ENCODE assay signal across 8 cellular contexts in the genomic region with DNA sequence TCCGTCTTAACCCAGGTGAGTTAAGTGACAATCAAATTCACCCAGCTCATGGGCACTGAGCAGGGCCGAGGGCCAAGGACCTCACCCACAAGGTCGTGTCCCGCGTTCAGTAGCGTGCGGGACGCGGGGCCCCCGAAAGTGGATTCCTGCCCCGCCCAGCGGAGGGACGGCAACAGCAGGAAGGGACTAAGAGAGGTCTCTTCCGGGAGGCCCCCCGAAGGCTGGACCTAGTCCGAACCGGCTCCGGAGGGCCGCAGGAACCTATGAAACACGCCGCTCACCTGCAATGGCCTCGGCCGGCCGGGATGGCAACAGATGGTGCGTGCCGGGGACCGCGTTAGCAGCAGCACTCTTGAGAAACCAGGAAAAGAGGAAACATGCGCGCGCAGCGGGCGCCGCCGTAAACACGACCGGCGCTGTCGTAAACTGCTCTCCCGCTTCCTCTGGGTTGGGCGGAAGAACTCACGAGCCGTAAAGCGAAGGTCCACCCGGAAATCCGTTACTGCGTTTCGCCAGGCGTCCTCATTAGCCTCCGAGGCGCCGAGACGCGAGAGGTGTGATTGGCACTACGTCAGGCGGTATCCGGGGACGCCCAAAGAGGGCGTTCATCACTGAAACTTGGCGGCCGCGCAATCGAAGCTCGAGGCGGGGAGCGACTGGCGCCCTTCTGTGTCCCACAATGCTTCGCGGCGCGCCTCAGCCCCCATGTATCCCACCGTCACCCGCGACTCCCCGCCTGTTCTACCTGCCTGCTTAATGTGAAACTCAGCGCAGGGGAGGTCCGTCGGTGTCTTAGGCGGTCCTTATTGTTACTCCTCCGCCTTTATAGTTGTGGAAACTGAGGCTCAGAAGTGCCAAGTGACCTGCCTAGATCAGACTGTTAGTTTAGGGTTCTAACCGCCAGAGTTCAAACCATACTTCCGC. TPM values are rescaled to one million over a fixed set of nuclear protein-coding genes. Genes with fewer than 3 reads are reported as not detected.
DNase-seq lines count a peak whose midpoint lies in the region; ATAC-seq, FAIRE-seq and TF ChIP-seq lines count a peak whose summit lies in the region.

A gene with protein sequence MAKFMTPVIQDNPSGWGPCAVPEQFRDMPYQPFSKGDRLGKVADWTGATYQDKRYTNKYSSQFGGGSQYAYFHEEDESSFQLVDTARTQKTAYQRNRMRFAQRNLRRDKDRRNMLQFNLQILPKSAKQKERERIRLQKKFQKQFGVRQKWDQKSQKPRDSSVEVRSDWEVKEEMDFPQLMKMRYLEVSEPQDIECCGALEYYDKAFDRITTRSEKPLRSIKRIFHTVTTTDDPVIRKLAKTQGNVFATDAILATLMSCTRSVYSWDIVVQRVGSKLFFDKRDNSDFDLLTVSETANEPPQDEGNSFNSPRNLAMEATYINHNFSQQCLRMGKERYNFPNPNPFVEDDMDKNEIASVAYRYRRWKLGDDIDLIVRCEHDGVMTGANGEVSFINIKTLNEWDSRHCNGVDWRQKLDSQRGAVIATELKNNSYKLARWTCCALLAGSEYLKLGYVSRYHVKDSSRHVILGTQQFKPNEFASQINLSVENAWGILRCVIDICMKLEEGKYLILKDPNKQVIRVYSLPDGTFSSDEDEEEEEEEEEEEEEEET (minus strand): TSS at position 372 of the 924 bp plus-strand sequence. CDS start 3,045 bp downstream, outside the sequence.

- H3K9me1 ChIP-seq in keratinocyte (ENCODE audit: control insufficient read depth, extremely low read depth, insufficient read depth, low read length): no peaks in the 10 kb centered on the region

- peaks cover 16% of the 10 kb centered on the region for H3K36me3 Mint-ChIP-seq in chondrocyte (ENCODE audit: low read depth)

- H2AFZ ChIP-seq in keratinocyte (ENCODE audit: control insufficient read depth, low read length): peak within 1 kb of the TSS; percentile 95

- peak; percentile 93 for ATAC-seq in HG03439 (IDR thresholded peaks at IDR 0.05; ENCODE audit: unreplicated experiment)

- dilution Hi-C loops in keratinocyte (cut with MboI; ENCODE audit: extremely low pct_ligation_motif_present, low sequenced_read_pairs): no loop called here

- H3K27me3 ChIP-seq in keratinocyte (ENCODE audit: control insufficient read depth, extremely low read depth, insufficient read depth, low read length): no peaks in the 10 kb centered on the region

- H3K4me3 Mint-ChIP-seq in chondrocyte (ENCODE audit: unreplicated experiment): peak within 1 kb of the TSS; percentile 87

- TF ChIP-seq POLR2A in GM19193 (IDR thresholded peaks at IDR 0.05; ENCODE audit: extremely low read depth, insufficient read depth, insufficient read length): peak; percentile 96

- peak within 1 kb of the TSS; percentile 95 for H3K27ac Mint-ChIP-seq in chondrocyte (ENCODE audit: unreplicated experiment)

- no peaks in the 10 kb centered on the region for H3K9me3 ChIP-seq in keratinocyte (ENCODE audit: control insufficient read depth, low read depth, low read length)

- H3K36me3 ChIP-seq in keratinocyte (ENCODE audit: control insufficient read depth in 2 of 2, extremely low read depth in 1 of 2, insufficient read depth in 2 of 2, low read length in 2 of 2): peaks cover 10 to 33% of the 10 kb centered on the region in 2 experiments

- H4K20me1 ChIP-seq in keratinocyte (ENCODE audit: control insufficient read depth, extremely low read depth, insufficient read depth, low read length): peaks cover 11% of the 10 kb centered on the region

- peak within 1 kb of the TSS; percentile 99 for H3K9ac ChIP-seq in keratinocyte (ENCODE audit: control insufficient read depth, extremely low read depth, insufficient read depth, low read length)

- peaks cover 22% of the 10 kb centered on the region for H3K4me1 ChIP-seq in keratinocyte (ENCODE audit: control insufficient read depth, extremely low read depth, insufficient read depth, low read length)

- peak within 1 kb of the TSS; percentile 98 for H3K27ac ChIP-seq in keratinocyte (ENCODE audit: control insufficient read depth, insufficient read depth, low read length)

- peak; percentile 92 for FAIRE-seq in keratinocyte (lab: Jason Lieb, UNC)

- peaks cover 44% of the 10 kb centered on the region for H3K79me2 ChIP-seq in keratinocyte (ENCODE audit: control insufficient read depth, insufficient read depth, low read length)

- H3K4me2 ChIP-seq in keratinocyte (ENCODE audit: control insufficient read depth, extremely low read depth, insufficient read depth, low read depth, low read length): peak within 1 kb of the TSS; percentile 100

- TF ChIP-seq CTCF in chondrocyte (IDR thresholded peaks at IDR 0.05) (peak; percentile 16), keratinocyte (optimal IDR thresholded peaks at IDR 0.05 in 1 of 3, IDR thresholded peaks at IDR 0.05 in 1 of 3, conservative IDR thresholded peaks at IDR 0.05 in 1 of 3; ENCODE audit: extremely low read depth in 1 of 3, insufficient read depth in 2 of 3, low read length in 3 of 3) (no peak)

- peak within 1 kb of the TSS; percentile 72 to 100 (median 100) for H3K4me3 ChIP-seq in keratinocyte (ENCODE audit: control insufficient read depth in 2 of 3, extremely low read depth in 1 of 3, insufficient read depth in 2 of 3, low read depth in 1 of 3, low read length in 3 of 3)

- peaks cover 27% of the 10 kb centered on the region for H3K4me1 Mint-ChIP-seq in chondrocyte (ENCODE audit: low read depth)

- H3K27me3 Mint-ChIP-seq in chondrocyte (ENCODE audit: low read depth): no peaks in the 10 kb centered on the region

- H3K9me3 Mint-ChIP-seq in chondrocyte (ENCODE audit: low read depth): no peaks in the 10 kb centered on the region

- DNase-seq in AG20443 (ENCODE audit: low spot score) (peak; percentile 95), NCI-H510A treated with DMSO at 0.1 percent for 48 hours (lab: John Stamatoyannopoulos, UW) (peak; percentile 94), chondrocyte (ENCODE audit: low spot score) (peak; percentile 98), keratinocyte (ENCODE audit: low read depth, low spot score) (peak; percentile 97)
- peak; percentile 96 to 97 for DNase-seq in activated CD4-positive, alpha-beta T cell treated with anti-CD3 and anti-CD28 coated beads for 24 hours (ENCODE audit: low read depth in 2 of 2)
- DNase-seq in stimulated activated CD4-positive, alpha-beta T cell treated with anti-CD3 and anti-CD28 coated beads, Interleukin-15, amount 100 ng/mL, for 1 hour (ENCODE audit: low read depth in 1 of 2, low spot score in 1 of 2): peak; percentile 96 to 97

RNA-seq across cellular contexts. Expression of the gene that starts here (rescaled TPM):
- 80.5 to 97.8 TPM (median 96.1 TPM) in 3 replicates for total RNA-seq in chondrocyte
- 407 to 443 TPM (median 408 TPM) in 3 replicates for polyA plus RNA-seq in keratinocyte
- polyA plus RNA-seq in keratinocyte (2011; ENCODE audit: low read depth): 273 TPM
- polyA plus RNA-seq in keratinocyte (2011; cell fraction: cytosol; rRNA removed): 360 and 419 TPM in 2 replicates
- 391 and 401 TPM in 2 replicates for polyA plus RNA-seq in keratinocyte (2011; cell fraction: nucleus; rRNA removed)
- polyA plus RNA-seq in keratinocyte (2012; ENCODE audit: low replicate concordance): 234 and 254 TPM in 2 replicates
- polyA minus RNA-seq in keratinocyte: 322 to 527 TPM (median 490 TPM) in 3 replicates
- polyA minus RNA-seq in keratinocyte (2011; cell fraction: cytosol; rRNA and poly(A)+ RNA removed): 345 TPM
- 153 and 187 TPM in 2 replicates for polyA minus RNA-seq in keratinocyte (2011; cell fraction: nucleus; rRNA and poly(A)+ RNA removed)

Comparison
In these comparisons a context has a peak if more than half of its experiments do, and no peak if none do; other contexts are left out.
1. Peak in every context shown above with its lines: DNase-seq, ATAC-seq, H3K4me3 ChIP-seq and H3K27ac ChIP-seq.